8 cellular contexts compared by ENCODE assay signal in genomic region chr19:6801397-6802086, GRCh38.
DNase-seq lines count a peak whose midpoint lies in the region; ATAC-seq and TF ChIP-seq lines count a peak whose summit lies in the region.

No MANE protein-coding gene starts in this region.

- no peak for TF ChIP-seq CTCF in GM12875 (IDR thresholded peaks at IDR 0.05; ENCODE audit: borderline replicate concordance, insufficient read depth, low read depth, low read length)
- no peak for TF ChIP-seq CTCF in foreskin fibroblast (IDR thresholded peaks at IDR 0.05; ENCODE audit: low read depth, low read length)

- peak; percentile 80 for DNase-seq in activated naive CD4-positive, alpha-beta T cell treated with Interleukin-2 at 50 U/mL for 16 hours
- DNase-seq in hypothalamus (lab: John Stamatoyannopoulos, UW) (peak in 37 of 51 donors; percentile 1 to 44 (median 16)), amniotic stem cell (lab: John Stamatoyannopoulos, UW) (no peak), foreskin fibroblast (no peak)
- peak; percentile 67 to 74 (median 73) for DNase-seq in stimulated activated CD4-positive, alpha-beta T cell treated with anti-CD3 and anti-CD28 coated beads, Interleukin-12 subunit alpha, Interleukin-12 subunit beta, amount 100 ng/mL, for 48 hours (ENCODE audit: low read depth in 2 of 3, low spot score in 1 of 3)

- TF ChIP-seq POLR2A in Raji (IDR thresholded peaks at IDR 0.05; ENCODE audit: insufficient read depth, low read depth, low read length): peak; percentile 57

- H3K4me3 ChIP-seq in GM12875 (ENCODE audit: low read depth, low read length) (peak overlapping the region; percentile 48), foreskin fibroblast (ENCODE audit: low read depth in 1 of 2, low read length in 2 of 2) (no peak overlapping the region)

- ATAC-seq in HG03280 (IDR thresholded peaks at IDR 0.05; ENCODE audit: unreplicated experiment): peak; percentile 53

Comparison
In these comparisons a context has a peak if more than half of its experiments do, and no peak if none do; other contexts are left out.
1. DNase-seq: peak in activated naive CD4-positive, alpha-beta T cell treated with Interleukin-2 at 50 U/mL for 16 hours (single experiment), hypothalamus (37 of 51) and stimulated activated CD4-positive, alpha-beta T cell treated with anti-CD3 and anti-CD28 coated beads, Interleukin-12 subunit alpha, Interleukin-12 subunit beta, amount 100 ng/mL, for 48 hours (3 of 3); none in amniotic stem cell (single experiment) and foreskin fibroblast (0 of 2).